ENCODE assay signal across 8 cellular contexts in genomic region chr13:66835040-66835628, GRCh38.
DNase-seq lines count a peak whose midpoint lies in the region; ATAC-seq and TF ChIP-seq lines count a peak whose summit lies in the region.

No MANE protein-coding gene starts in this region.

- H3K27me3 ChIP-seq in BE2C (no peaks in the 10 kb centered on the region), ectodermal cell (ENCODE audit: control insufficient read depth, insufficient read depth, low read length, poor library complexity, severe bottlenecking) (no peaks in the 10 kb centered on the region), PC-3 (ENCODE audit: low read length) (no peaks in the 10 kb centered on the region)

- no TSS peak for BruUV-seq in PC-3 (replicated peaks; lab: Mats Ljungman, UMichigan)

- H3K36me3 ChIP-seq in BE2C (no peaks in the 10 kb centered on the region), ectodermal cell (ENCODE audit: control insufficient read depth, insufficient read depth, low read length) (no peaks in the 10 kb centered on the region), PC-3 (ENCODE audit: low read depth, low read length) (no peaks in the 10 kb centered on the region)

- H3K4me1 ChIP-seq in BE2C (peaks cover 3% of the 10 kb centered on the region), ectodermal cell (ENCODE audit: control insufficient read depth, insufficient read depth, low read length) (peaks cover 5% of the 10 kb centered on the region), PC-3 (ENCODE audit: insufficient read depth, low read length) (no peaks in the 10 kb centered on the region)

- peak; percentile 95 for DNase-seq in BE2C
- DNase-seq in NCI-H345 (lab: John Stamatoyannopoulos, UW): peak; percentile 95
- DNase-seq in mucosa of gallbladder (ENCODE audit: low spot score): peak; percentile 54
- no peak for DNase-seq in PC-3
- DNase-seq in GM19240 (ENCODE audit: insufficient read length, low spot score): no peak
- DNase-seq in SW480 (ENCODE audit: low spot score): no peak
- no peak for DNase-seq in activated gamma-delta T cell (lab: John Stamatoyannopoulos, UW)

- intact Hi-C loops in PC-3 (cut with micrococcal nuclease): no loop called here

- no peak overlapping the region for H3K9ac ChIP-seq in PC-3 (ENCODE audit: low read length)

- 57 to 61% methylated on average over 9 of the region's 9 CpGs for WGBS in ectodermal cell, 2 experiments

- no peaks in the 10 kb centered on the region for H4K20me1 ChIP-seq in PC-3 (ENCODE audit: low read length)

- no peak for ATAC-seq in PC-3

- no peak overlapping the region for H3K4me2 ChIP-seq in PC-3 (ENCODE audit: low read length)

- POLR2A ChIA-PET in PC-3 (lab: Charles Lee; ENCODE audit: unreplicated experiment): no interaction called here

- H3K9me3 ChIP-seq in BE2C (no peaks in the 10 kb centered on the region), ectodermal cell (ENCODE audit: control insufficient read depth, low read length) (no peaks in the 10 kb centered on the region), PC-3 (ENCODE audit: low read length) (no peaks in the 10 kb centered on the region)

- H2AFZ ChIP-seq in PC-3 (ENCODE audit: low read length): no peak overlapping the region

- H3K79me2 ChIP-seq in PC-3 (ENCODE audit: low read length): no peaks in the 10 kb centered on the region

- peak overlapping the region; percentile 12 for H3K4me3 ChIP-seq in BE2C (ENCODE audit: low read depth, low read length)
- no peak overlapping the region for H3K4me3 ChIP-seq in ectodermal cell (ENCODE audit: insufficient read depth, low read depth, low read length)
- no peak overlapping the region for H3K4me3 ChIP-seq in PC-3 (ENCODE audit: low read length)

- H3F3A ChIP-seq in PC-3 (ENCODE audit: low read length, unreplicated experiment): no peaks in the 10 kb centered on the region

- no peaks in the 10 kb centered on the region for H3K9me2 ChIP-seq in PC-3 (replicated peaks; ENCODE audit: low read length)

- H3K27ac ChIP-seq in ectodermal cell (ENCODE audit: insufficient read depth, low read depth, low read length, poor library complexity, severe bottlenecking) (peak overlapping the region; percentile 61), PC-3 (ENCODE audit: low read length) (no peak overlapping the region)

- TF ChIP-seq CTCF in BE2C (IDR thresholded peaks at IDR 0.05; ENCODE audit: low read depth, low read length) (peak; percentile 23; the same call in 1 of the 2 replicates), PC-3 (conservative IDR thresholded peaks at IDR 0.05; ENCODE audit: low read depth, low read length) (no peak)

- CTCF ChIA-PET in PC-3 (lab: Charles Lee): interaction anchor here (0.6 kb wide), 1 partner anchor 389 kb away, joined by 3 read pairs; no protein-coding TSS in a partner anchor

Comparison
In these comparisons a context has a peak if more than half of its experiments do, and no peak if none do; other contexts are left out.
1. DNase-seq: peak in BE2C (single experiment), NCI-H345 (single experiment) and mucosa of gallbladder (single experiment); none in PC-3 (single experiment), GM19240 (single experiment), SW480 (single experiment) and activated gamma-delta T cell (single experiment).